In the genomic region with DNA sequence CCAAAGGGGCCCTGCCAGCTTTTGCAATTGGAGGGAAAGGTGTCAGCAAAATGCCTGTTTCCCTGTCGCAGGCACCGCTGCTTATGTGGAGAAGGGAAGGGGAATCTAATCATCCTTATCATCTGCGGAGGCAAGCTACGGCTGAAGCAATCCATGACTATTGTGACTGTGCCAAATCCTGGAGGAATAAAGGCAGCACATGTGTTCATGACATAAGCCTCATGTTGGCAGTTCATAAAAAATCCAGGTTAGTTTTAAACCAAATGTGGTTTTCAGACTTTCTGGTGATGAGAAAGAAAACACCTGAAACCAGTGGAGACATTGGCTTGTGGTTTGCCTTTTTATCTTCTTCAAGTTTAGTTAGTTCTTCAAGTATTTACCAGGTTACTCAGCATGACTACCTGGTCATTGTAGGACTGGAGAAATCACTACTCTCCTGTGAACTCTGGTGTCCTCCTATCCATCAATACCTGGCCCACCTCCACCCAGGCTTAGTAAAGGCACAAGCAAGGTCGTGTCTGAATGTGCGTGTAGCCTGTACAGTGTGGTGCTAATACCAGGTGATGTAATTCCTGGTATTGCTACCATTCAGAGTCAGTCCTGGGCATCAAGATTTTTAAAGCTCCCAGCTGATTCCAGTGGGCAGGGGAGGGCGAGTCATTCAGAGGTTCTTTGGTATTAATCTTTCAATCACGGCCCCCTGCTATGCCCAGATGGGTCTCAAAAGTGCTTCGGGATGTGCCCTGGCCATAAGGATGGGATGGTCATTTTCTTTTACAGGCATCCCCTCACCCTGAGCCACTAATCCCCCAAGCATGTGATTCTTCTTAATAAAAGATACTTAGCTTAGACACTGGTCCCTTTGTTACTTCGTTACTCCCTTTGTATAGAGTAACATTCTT, we compare ENCODE assay signal across 20 cellular contexts.
"Had no signal": no experiment of that assay in that cellular context is flagged by ENCODE, and none has a peak within 500 bp of the region (broad histone marks: within the 10 kb centered on the region; RNA-seq: fewer than 3 reads in every experiment).

No MANE protein-coding gene starts in this region.

- H3K36me3 ChIP-seq: ascending aorta, breast epithelium, transverse colon, vagina had no signal

- H3K4me3 ChIP-seq: ascending aorta, breast epithelium, esophagus squamous epithelium, mucosa of descending colon, spleen, transverse colon, vagina had no signal

- H3K9ac ChIP-seq: parathyroid adenoma had no signal

- DNase-seq: activated CD4-positive, alpha-beta T cell treated with anti-CD3 and anti-CD28 coated beads, Interleukin-2, amount 10 ng/mL, durations not matched to agents 24 days and 14 days; activated CD4-positive, CD25-positive, alpha-beta regulatory T cell; activated naive CD4-positive, alpha-beta T cell treated with Interleukin-2 at 50 U/mL for 16 hours; cerebellar nuclear complex; cortex of kidney; esophagus squamous epithelium; left ventricle myocardium superior; mesenchymal stem cell; mucosa of descending colon; naive B cell; spleen; stimulated activated CD4-positive, alpha-beta T cell treated with anti-CD3 and anti-CD28 coated beads, Interleukin-4, amount 100 ng/mL, for 4 hours; stimulated activated naive CD4-positive, alpha-beta T cell treated with Interleukin-2 at 50 U/mL for 16 hours; T-helper 1 cell; T-helper 9 cell; transverse colon had no signal

- H3K9me3 ChIP-seq: ascending aorta, breast epithelium, esophagus squamous epithelium, mucosa of descending colon, spleen, transverse colon, vagina had no signal

- ATAC-seq: left ventricle myocardium superior, mucosa of descending colon had no signal

- H2AFZ ChIP-seq: parathyroid adenoma had no signal

- H3K4me1 ChIP-seq: ascending aorta, breast epithelium, parathyroid adenoma, spleen, transverse colon, vagina had no signal

- H3K79me2 ChIP-seq: parathyroid adenoma had no signal

- H3K27me3 ChIP-seq: ascending aorta, breast epithelium, esophagus squamous epithelium, transverse colon, vagina had no signal

- H3K27ac ChIP-seq: ascending aorta, breast epithelium, esophagus squamous epithelium, parathyroid adenoma, spleen, transverse colon, vagina had no signal
